23 cellular contexts compared by ENCODE assay signal in the genomic region with DNA sequence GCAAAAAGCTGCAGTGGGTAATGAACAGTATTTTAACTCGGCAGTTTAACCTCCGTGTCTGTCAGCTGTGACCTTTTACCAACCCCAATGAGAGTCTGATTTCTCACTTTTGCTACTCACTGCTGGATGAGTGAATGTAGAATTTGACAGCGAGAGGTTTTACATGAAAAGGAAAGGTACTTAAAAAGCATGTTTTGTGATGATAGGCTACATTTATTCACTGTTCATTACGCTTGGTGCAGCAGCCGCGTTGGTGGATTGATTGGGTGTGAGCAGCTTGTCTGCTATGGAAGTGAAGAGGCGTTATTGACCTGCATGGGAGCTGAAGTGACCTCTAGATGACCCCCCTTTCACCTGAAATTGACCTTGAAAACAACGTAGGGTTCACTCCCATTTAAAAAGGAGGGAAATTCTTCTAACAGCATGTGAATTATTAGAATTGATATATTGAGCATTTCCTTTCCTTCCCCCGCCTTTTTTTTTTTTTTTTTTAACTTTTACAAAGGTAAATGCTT.
DNase-seq lines count a peak whose midpoint lies in the region; ATAC-seq, FAIRE-seq and TF ChIP-seq lines count a peak whose summit lies in the region.
"Had no signal": no experiment of that assay in that cellular context is flagged by ENCODE, and none has a peak within 500 bp of the region (broad histone marks: within the 10 kb centered on the region; RNA-seq: fewer than 3 reads in every experiment).

No MANE protein-coding gene starts in this region.

- H2BK120ac ChIP-seq in IMR-90 (ENCODE audit: low read depth, low read length) (no peak overlapping the region), mesendoderm (ENCODE audit: low read depth, low read length) (no peak overlapping the region)

- in situ Hi-C loops in IMR-90 (cut with MboI; ENCODE audit: low sequenced_read_pairs) (no loop called here), GM12878 (cut with MboI) (no loop called here)

- H3K36me3 ChIP-seq in IMR-90 (ENCODE audit: control insufficient read depth, insufficient read depth, low read length) (no peaks in the 10 kb centered on the region), GM12878 (ENCODE audit: control insufficient read depth in 2 of 2, insufficient read depth in 2 of 2, low read length in 1 of 2) (no peaks in the 10 kb centered on the region), OCI-LY7 (ENCODE audit: insufficient read depth, low read length) (no peaks in the 10 kb centered on the region), mesendoderm (ENCODE audit: control insufficient read depth, insufficient read depth, low read length) (no peaks in the 10 kb centered on the region)

- CTCF ChIA-PET in IMR-90 (lab: Yijun Ruan, JAX): no interaction called here
- CTCF ChIA-PET in GM12878 (lab: Yijun Ruan, JAX): no interaction called here
- CTCF ChIA-PET in OCI-LY7 (lab: Charles Lee; ENCODE audit: unreplicated experiment): no interaction called here

- H2BK15ac ChIP-seq in IMR-90 (ENCODE audit: low read depth, low read length) (no peak overlapping the region), mesendoderm (replicated peaks; ENCODE audit: low read depth) (no peak overlapping the region)

- H3K9ac ChIP-seq in IMR-90 (ENCODE audit: low read depth, low read length) (no peak overlapping the region), GM12878 (ENCODE audit: control insufficient read depth, insufficient read depth, low read length) (no peak overlapping the region), mesendoderm (ENCODE audit: low read length) (no peak overlapping the region)

- H3K9me1 ChIP-seq in IMR-90 (ENCODE audit: insufficient read depth, low read length): no peaks in the 10 kb centered on the region

- H3K18ac ChIP-seq in IMR-90 (ENCODE audit: low read depth, low read length) (no peak overlapping the region), mesendoderm (ENCODE audit: low read length) (no peak overlapping the region)

- TF ChIP-seq RAD21 in IMR-90 (IDR thresholded peaks at IDR 0.05; ENCODE audit: low read length) (no peak), GM12878 (IDR thresholded peaks at IDR 0.05; ENCODE audit: insufficient read depth, low read depth, low read length) (no peak)

- H3K27me3 ChIP-seq in IMR-90 (ENCODE audit: control insufficient read depth, insufficient read depth, low read length): no peaks in the 10 kb centered on the region
- H3K27me3 ChIP-seq in GM12878 (replicated peaks in 1 of 2; ENCODE audit: control insufficient read depth in 2 of 2, insufficient read depth in 2 of 2, low read length in 1 of 2): no peaks in the 10 kb centered on the region
- H3K27me3 ChIP-seq in mesendoderm (ENCODE audit: insufficient read depth, low read length, poor library complexity): no peaks in the 10 kb centered on the region

- no CpG with 5 or more reads among the region's 9 CpGs for whole genome bisulfite sequencing in IMR-90 (ENCODE audit: extremely low coverage in 2 of 2, insufficient read length in 1 of 2), 2 experiments
- WGBS in GM12878 (ENCODE audit: insufficient coverage, insufficient replicate concordance, low lambda C conversion rate, missing lambda C conversion rate): 26% methylated on average over 8 of the region's 9 CpGs
- WGBS in mesendoderm (ENCODE audit: extremely low coverage, insufficient coverage, low lambda C conversion rate): no CpG with 5 or more reads among the region's 9 CpGs

- no peak overlapping the region for H3K4me2 ChIP-seq in IMR-90 (ENCODE audit: low read depth, low read length)
- no peak overlapping the region for H3K4me2 ChIP-seq in GM12878 (ENCODE audit: control insufficient read depth, insufficient read depth)
- no peak overlapping the region for H3K4me2 ChIP-seq in OCI-LY7 (ENCODE audit: low read length)
- no peak overlapping the region for H3K4me2 ChIP-seq in mesendoderm (ENCODE audit: low read length)
- H3K4me2 ChIP-seq: A549 had no signal

- POLR2A ChIA-PET in IMR-90 (lab: Charles Lee; ENCODE audit: unreplicated experiment): no interaction called here
- POLR2A ChIA-PET in GM12878 (lab: Charles Lee): no interaction called here
- POLR2A ChIA-PET in OCI-LY7 (lab: Charles Lee): no interaction called here

- no peak for ATAC-seq in IMR-90 (ENCODE audit: low read depth)
- ATAC-seq in GM12878: no peak
- peak; percentile 47 for ATAC-seq in left lobe of liver
- ATAC-seq: A549, K562, PC-3, SK-N-SH treated with all-trans-retinoic acid at 6 μM for 48 hours had no signal

- H4K5ac ChIP-seq in IMR-90 (ENCODE audit: low read depth, low read length): no peak overlapping the region
- H4K5ac ChIP-seq in mesendoderm (ENCODE audit: low read length): no peak overlapping the region

- H3K9me3 ChIP-seq in IMR-90 (ENCODE audit: control insufficient read depth, insufficient read depth, low read length): no peaks in the 10 kb centered on the region
- no peaks in the 10 kb centered on the region for H3K9me3 ChIP-seq in GM12878 (replicated peaks; ENCODE audit: control insufficient read depth, insufficient read depth, low read length)
- H3K9me3 ChIP-seq in OCI-LY7 (ENCODE audit: low read length): no peaks in the 10 kb centered on the region
- H3K9me3 ChIP-seq: A549 had no signal

- no peak overlapping the region for H3K27ac ChIP-seq in IMR-90 (ENCODE audit: insufficient read depth, low read length)
- H3K27ac ChIP-seq in GM12878 (ENCODE audit: control insufficient read depth, insufficient read depth): no peak overlapping the region
- no peak overlapping the region for H3K27ac ChIP-seq in OCI-LY7 (ENCODE audit: low read depth, low read length, poor library complexity, severe bottlenecking)
- H3K27ac ChIP-seq in mesendoderm (ENCODE audit: low read depth, low read length): no peak overlapping the region
- H3K27ac ChIP-seq: A549 had no signal

- no peak overlapping the region for H3K56ac ChIP-seq in IMR-90 (ENCODE audit: extremely low read depth, insufficient read depth, low read length)
- no peak overlapping the region for H3K56ac ChIP-seq in mesendoderm (ENCODE audit: low read length)

- no peak for DNase-seq in IMR-90
- DNase-seq in GM12878 (ENCODE audit: low read depth, low spot score): no peak
- no peak for DNase-seq in left lobe of liver (ENCODE audit: low spot score)
- peak; percentile 65 for DNase-seq in retina
- DNase-seq in ecto neural progenitor cell (ENCODE audit: low spot score): no peak
- DNase-seq in OCI-LY7 (ENCODE audit: low spot score): no peak
- no peak for DNase-seq in mesendoderm
- DNase-seq: AML-193; C1 segment of cervical spinal cord; CD4-positive, alpha-beta memory T cell; COR-L47; GF-D8; H7; Kasumi-1; NCI-H1105; NCI-H1436 treated with DMSO at 0.1 percent for 48 hours; NCI-H187 treated with DMSO at 0.1 percent for 48 hours; NCI-H510A; NCI-H748 treated with DMSO at 0.1 percent for 48 hours; PC-3 had no signal

- H4K8ac ChIP-seq in IMR-90 (ENCODE audit: low read depth in 2 of 2, low read length in 2 of 2) (no peak overlapping the region), mesendoderm (ENCODE audit: low read depth, low read length) (no peak overlapping the region)

- RAD21 ChIA-PET in GM12878 (lab: Charles Lee; ENCODE audit: unreplicated experiment): no interaction called here

- H3K79me1 ChIP-seq in IMR-90 (ENCODE audit: low read depth in 1 of 2, low read length in 2 of 2) (no peaks in the 10 kb centered on the region), mesendoderm (ENCODE audit: low read length) (no peaks in the 10 kb centered on the region)

- intact Hi-C loops in IMR-90 (cut with micrococcal nuclease): no loop called here
- intact Hi-C loops in GM12878 (cut with micrococcal nuclease; ENCODE audit: unreplicated experiment): no loop called here
- intact Hi-C loops in OCI-LY7 (cut with micrococcal nuclease; ENCODE audit: unreplicated experiment): no loop called here

- dilution Hi-C loops in IMR-90 (cut with HindIII; ENCODE audit: low sequenced_read_pairs, unreplicated experiment): no loop called here

- BruUV-seq in IMR-90 (replicated peaks; lab: Mats Ljungman, UMichigan): no TSS peak
- BruUV-seq in GM12878 (replicated peaks; lab: Mats Ljungman, UMichigan): no TSS peak
- BruUV-seq in OCI-LY7 (replicated peaks; lab: Mats Ljungman, UMichigan): no TSS peak

- peaks cover 2% of the 10 kb centered on the region; the same call in 1 of the 2 replicates for H3K4me1 ChIP-seq in IMR-90 (ENCODE audit: control insufficient read depth, insufficient read depth, low read length)
- no peaks in the 10 kb centered on the region for H3K4me1 ChIP-seq in GM12878 (ENCODE audit: control insufficient read depth, insufficient read depth, low read length)
- no peaks in the 10 kb centered on the region for H3K4me1 ChIP-seq in OCI-LY7 (ENCODE audit: insufficient read depth, low read length, poor library complexity, severe bottlenecking)
- no peaks in the 10 kb centered on the region for H3K4me1 ChIP-seq in mesendoderm (ENCODE audit: control insufficient read depth, low read depth, low read length)
- H3K4me1 ChIP-seq: A549 had no signal

- no peak overlapping the region for H2BK5ac ChIP-seq in IMR-90 (ENCODE audit: low read depth, low read length, poor library complexity, severe bottlenecking)
- H2BK5ac ChIP-seq in mesendoderm (ENCODE audit: low read length): no peak overlapping the region

- FAIRE-seq in GM12878 (lab: Jason Lieb, UNC): no peak
- FAIRE-seq: A549, K562 had no signal

- no peak overlapping the region for H2AFZ ChIP-seq in IMR-90 (replicated peaks; ENCODE audit: low read length, poor library complexity)
- H2AFZ ChIP-seq in GM12878 (ENCODE audit: control insufficient read depth, low read depth, low read length): no peak overlapping the region
- H2AFZ ChIP-seq in OCI-LY7 (ENCODE audit: low read length): no peak overlapping the region

- TF ChIP-seq CTCF in IMR-90 (conservative IDR thresholded peaks at IDR 0.05; ENCODE audit: low read depth, low read length) (no peak), GM12878 (IDR thresholded peaks at IDR 0.05 in 2 of 3, conservative IDR thresholded peaks at IDR 0.05 in 1 of 3; ENCODE audit: control insufficient read depth in 2 of 3, extremely low read depth in 1 of 3, insufficient read depth in 1 of 3, low read depth in 3 of 3, low read length in 3 of 3) (no peak), OCI-LY7 (conservative IDR thresholded peaks at IDR 0.05; ENCODE audit: low read length) (no peak)

- TF ChIP-seq POLR2A in IMR-90 (IDR thresholded peaks at IDR 0.05; ENCODE audit: low read depth, low read length) (no peak), GM12878 (IDR thresholded peaks at IDR 0.05; ENCODE audit: low read depth, low read length) (no peak)

- no peaks in the 10 kb centered on the region for H3K9me2 ChIP-seq in OCI-LY7 (ENCODE audit: insufficient read depth, low read length)

- no peak overlapping the region for H2AK5ac ChIP-seq in IMR-90 (ENCODE audit: low read depth, low read length)
- H2AK5ac ChIP-seq in mesendoderm (ENCODE audit: low read length): no peak overlapping the region

- H3K79me2 ChIP-seq in GM12878 (ENCODE audit: control insufficient read depth, insufficient read depth, low read length): no peaks in the 10 kb centered on the region
- no peaks in the 10 kb centered on the region for H3K79me2 ChIP-seq in OCI-LY7 (ENCODE audit: insufficient read depth, low read depth, low read length)
- no peaks in the 10 kb centered on the region for H3K79me2 ChIP-seq in mesendoderm (ENCODE audit: control insufficient read depth, insufficient read depth, low read length)

- H4K20me1 ChIP-seq in IMR-90 (ENCODE audit: insufficient read depth, low read length) (no peaks in the 10 kb centered on the region), GM12878 (ENCODE audit: control insufficient read depth, insufficient read depth) (no peaks in the 10 kb centered on the region), OCI-LY7 (ENCODE audit: insufficient read depth, low read length) (no peaks in the 10 kb centered on the region)

- H4K91ac ChIP-seq in IMR-90 (ENCODE audit: insufficient read depth, low read depth, low read length): no peak overlapping the region

- no peak for TF ChIP-seq EP300 in GM12878 (IDR thresholded peaks at IDR 0.05; ENCODE audit: borderline replicate concordance in 1 of 2, control insufficient read depth in 1 of 2, low read depth in 2 of 2, low read length in 2 of 2)

- no peak overlapping the region for H3K4ac ChIP-seq in IMR-90 (ENCODE audit: low read depth, low read length)
- H3K4ac ChIP-seq in mesendoderm (ENCODE audit: low read depth, low read length): no peak overlapping the region

- H3K14ac ChIP-seq in IMR-90 (replicated peaks; ENCODE audit: low read depth, low read length): 0 out of 2 replicates have a peak overlapping the region, but pooled peaks have one; percentile 15

- no peak overlapping the region for H2BK20ac ChIP-seq in IMR-90 (ENCODE audit: low read depth, low read length)

- H3K23ac ChIP-seq in IMR-90 (ENCODE audit: low read depth, low read length): no peak overlapping the region
- H3K23ac ChIP-seq in mesendoderm (ENCODE audit: low read length): no peak overlapping the region

- H2AK9ac ChIP-seq in IMR-90 (replicated peaks; ENCODE audit: low read depth, low read length, poor library complexity): no peak overlapping the region

- H3K4me3 ChIP-seq in IMR-90 (ENCODE audit: insufficient read depth, low read depth, low read length) (no peak overlapping the region), GM12878 (no peak overlapping the region), OCI-LY7 (ENCODE audit: low read depth, low read length, poor library complexity, severe bottlenecking) (no peak overlapping the region), mesendoderm (ENCODE audit: low read length) (no peak overlapping the region)
- H3K4me3 ChIP-seq: A549, K562 had no signal

- SMC1A ChIA-PET in GM12878 (lab: Charles Lee; ENCODE audit: uncharacterized antibody, unreplicated experiment): no interaction called here
